8 cellular contexts compared by ENCODE assay signal in the genomic region with DNA sequence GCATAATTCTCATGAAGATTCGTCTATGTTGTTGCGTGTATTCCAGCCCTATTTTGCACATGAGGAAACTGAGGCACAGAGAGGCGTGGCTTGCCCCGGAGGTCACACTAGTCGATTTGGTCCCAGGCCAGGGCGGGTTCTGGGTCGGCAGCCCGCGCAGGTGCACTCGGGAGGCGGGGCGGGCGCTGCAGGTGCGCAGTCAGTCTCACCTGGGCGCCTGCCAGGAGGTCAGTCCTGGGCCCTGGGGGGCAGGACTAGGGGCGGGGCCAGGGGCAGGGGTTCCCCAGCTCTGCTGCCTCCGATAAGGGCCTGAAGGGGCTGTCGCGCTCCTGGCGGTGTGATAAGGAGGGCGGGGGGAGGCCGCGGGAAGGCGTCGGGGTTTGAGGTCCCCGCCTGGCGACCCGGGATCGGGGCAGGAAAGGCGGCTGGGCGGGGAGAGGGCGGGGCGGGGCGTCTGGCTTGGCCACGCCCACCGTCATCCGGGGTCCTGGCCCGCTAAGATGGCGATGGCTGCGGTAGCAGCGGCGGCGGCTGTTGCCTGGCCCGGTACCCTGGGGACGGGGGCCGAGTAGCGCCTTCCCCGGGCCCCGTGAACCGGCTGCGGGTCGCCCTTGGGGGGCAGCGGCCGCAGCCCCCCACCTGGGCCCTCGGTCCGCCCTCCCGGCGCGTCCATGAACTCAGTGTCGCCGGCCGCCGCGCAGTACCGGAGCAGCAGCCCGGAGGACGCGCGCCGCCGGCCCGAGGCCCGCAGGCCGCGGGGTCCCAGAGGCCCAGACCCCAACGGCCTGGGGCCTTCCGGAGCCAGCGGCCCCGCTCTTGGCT. TPM values are rescaled to one million over a fixed set of nuclear protein-coding genes. Genes with fewer than 3 reads are reported as not detected.
DNase-seq lines count a peak whose midpoint lies in the region; TF ChIP-seq lines count a peak whose summit lies in the region.

A gene (plus strand): TSS at position 485 of the 822 bp plus-strand sequence. CDS start 187 bp downstream, at position 672.

- H3K36me3 ChIP-seq in OCI-LY1 (ENCODE audit: insufficient read depth, low read length), result peaks cover 13% of the 10 kb centered on the region; the same call in 1 of the 2 replicates

- no peak for TF ChIP-seq CTCF in OCI-LY1 (IDR thresholded peaks at IDR 0.05; ENCODE audit: low read length)

- H3F3A ChIP-seq in OCI-LY1 (ENCODE audit: insufficient read depth, low read length), result no peaks in the 10 kb centered on the region

- no peak within 1 kb of the TSS for H2AFZ ChIP-seq in OCI-LY1 (ENCODE audit: low read length)

- no peaks in the 10 kb centered on the region for H3K27me3 ChIP-seq in OCI-LY1 (ENCODE audit: insufficient read depth, low read length)

- peak; percentile 99 for DNase-seq in AG20443 (ENCODE audit: low spot score)
- DNase-seq in GM19238 (ENCODE audit: insufficient read length, low spot score), result peak; percentile 95
- DNase-seq in HT1080 (ENCODE audit: low read depth), result no peak
- peak; percentile 92 for DNase-seq in activated CD8-positive, alpha-beta memory T cell treated with anti-CD3 and anti-CD28 coated beads, Interleukin-2, amount 50 U/mL, for 48 hours
- peak; percentile 97 for DNase-seq in epidermal melanocyte (ENCODE audit: insufficient read length, low spot score)
- peak; percentile 50 for DNase-seq in middle frontal gyrus (ENCODE audit: extremely low spot score, low spot score)
- peak; percentile 52 to 68 for DNase-seq in stimulated activated CD8-positive, alpha-beta memory T cell treated with anti-CD3 and anti-CD28 coated beads, Interleukin-2, amount 100 ng/mL, for 1 hour (ENCODE audit: low read depth in 2 of 2)

- peaks cover 9% of the 10 kb centered on the region; the same call in 1 of the 2 replicates for H3K79me2 ChIP-seq in OCI-LY1 (ENCODE audit: insufficient read depth, low read length)

- no peaks in the 10 kb centered on the region for H4K20me1 ChIP-seq in OCI-LY1 (ENCODE audit: insufficient read depth, low read length)

- H3K9ac ChIP-seq in OCI-LY1 (ENCODE audit: low read length), result peak within 1 kb of the TSS; percentile 89

- peak within 1 kb of the TSS; percentile 95 for H3K4me2 ChIP-seq in OCI-LY1 (ENCODE audit: low read length)

- peak within 1 kb of the TSS; percentile 94 for H3K4me3 ChIP-seq in OCI-LY1 (ENCODE audit: low read depth, low read length, poor library complexity, severe bottlenecking)

- H3K9me3 ChIP-seq in OCI-LY1 (ENCODE audit: low read length), result no peaks in the 10 kb centered on the region

- H3K27ac ChIP-seq in OCI-LY1 (ENCODE audit: low read depth, low read length, poor library complexity, severe bottlenecking), result peak within 1 kb of the TSS; percentile 59

- peaks cover 11% of the 10 kb centered on the region for H3K4me1 ChIP-seq in OCI-LY1 (ENCODE audit: insufficient read depth, low read length, severe bottlenecking)

- H3K9me2 ChIP-seq in OCI-LY1 (ENCODE audit: low read depth, low read length), result no peaks in the 10 kb centered on the region

RNA-seq across cellular contexts. Expression of the gene that starts here (rescaled TPM):
- 31.8 and 36.8 TPM in 2 replicates for total RNA-seq in HT1080 (2014; rRNA removed; shearing (Covaris generic))
- 25.6 and 28.3 TPM in 2 replicates for polyA plus RNA-seq in HT1080 (2015; cell fraction: cytosol; rRNA removed)
- 27.2 and 29.9 TPM in 2 replicates for polyA plus RNA-seq in HT1080 (2015; cell fraction: nucleus; rRNA removed)
